In the genomic region with DNA sequence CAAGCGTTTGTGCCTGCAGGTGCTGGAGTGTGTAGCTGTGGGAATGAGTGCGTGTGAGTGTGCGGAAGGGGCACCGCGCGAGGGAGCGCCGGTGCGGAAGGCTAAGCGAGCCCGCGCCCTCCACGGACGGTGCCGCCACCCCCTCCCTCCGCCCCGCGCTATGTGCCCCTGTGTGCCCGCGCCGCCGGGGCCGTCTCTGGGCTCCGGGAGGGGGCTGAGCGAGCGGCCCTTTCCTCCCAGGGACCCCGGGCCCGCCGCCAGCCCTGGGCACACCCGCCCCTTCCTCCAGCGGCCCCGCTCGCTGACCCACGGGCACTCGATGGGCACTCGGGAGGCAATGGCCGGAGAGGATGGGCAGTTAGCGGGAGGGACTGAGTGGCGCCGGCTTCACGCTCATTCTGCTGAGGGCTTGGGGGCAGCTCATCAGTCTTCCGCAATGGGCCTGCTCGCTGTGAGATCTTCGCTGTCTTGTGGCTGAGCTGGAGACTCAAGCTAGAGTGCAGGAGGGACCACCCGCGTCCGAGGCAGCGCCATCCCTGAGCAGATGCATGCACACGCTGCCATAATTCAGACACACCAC, we compare ENCODE assay signal across 12 cellular contexts. TPM values are rescaled to one million over a fixed set of nuclear protein-coding genes. Genes with fewer than 3 reads are reported as not detected.
DNase-seq lines count a peak whose midpoint lies in the region; ATAC-seq, FAIRE-seq and TF ChIP-seq lines count a peak whose summit lies in the region.
"Had no signal": no experiment of that assay in that cellular context is flagged by ENCODE, and none has a peak within 500 bp of the region (broad histone marks: within the 10 kb centered on the region; RNA-seq: fewer than 3 reads in every experiment).

No MANE protein-coding gene starts in this region.

- H3K4me1 Mint-ChIP-seq in activated naive CD4-positive, alpha-beta T cell treated with anti-CD3 and anti-CD28 coated beads, Interleukin-2, amount 10 ng/mL, durations not matched to agents 7 days and 5 days, result peaks cover 20% of the 10 kb centered on the region
- H3K4me1 Mint-ChIP-seq in mesothelial cell of epicardium, result peaks cover 10% of the 10 kb centered on the region

- CTCF ChIA-PET in activated naive CD4-positive, alpha-beta T cell treated with anti-CD3 and anti-CD28 coated beads, Interleukin-2, amount 10 ng/mL, durations not matched to agents 7 days and 5 days (lab: Charles Lee), result no interaction called here

- intact Hi-C loops in body of pancreas (cut with DNase I), result no loop called here

- 12 to 44% methylated on average over 12 to 43 of the region's 49 CpGs for WGBS in body of pancreas, 2 donors
- WGBS in thymus, result 14% methylated on average over 49 of the region's 49 CpGs
- 14 to 18% (median 15%) methylated on average over 31 to 49 of the region's 49 CpGs for WGBS in small intestine, 3 donors

- ATAC-seq in activated naive CD4-positive, alpha-beta T cell treated with anti-CD3 and anti-CD28 coated beads, Interleukin-2, amount 50 U/mL, for 72 hours, result no peak
- ATAC-seq in body of pancreas (peak; percentile 12), GM21367 (IDR thresholded peaks at IDR 0.05; ENCODE audit: unreplicated experiment) (no peak), HG03469 (IDR thresholded peaks at IDR 0.05; ENCODE audit: unreplicated experiment) (no peak)

- H3K9me3 ChIP-seq in body of pancreas (no peaks in the 10 kb centered on the region), thymus (ENCODE audit: control insufficient read depth) (no peaks in the 10 kb centered on the region), small intestine (ENCODE audit: control insufficient read depth, low read depth) (no peaks in the 10 kb centered on the region)

- H3K27ac ChIP-seq in body of pancreas, result no peak overlapping the region
- no peak overlapping the region for H3K27ac ChIP-seq in thymus (ENCODE audit: low read depth)
- H3K27ac ChIP-seq in small intestine (ENCODE audit: low read depth in 1 of 2, low read length in 1 of 2), result no peak overlapping the region

- TF ChIP-seq POLR2A in body of pancreas (IDR thresholded peaks at IDR 0.05), result no peak

- no peak for FAIRE-seq in small intestine (lab: Jason Lieb, UNC)
- FAIRE-seq: frontal cortex, GM18507 had no signal

- H3K4me3 ChIP-seq in body of pancreas, result no peak overlapping the region
- peak overlapping the region; percentile 42 for H3K4me3 ChIP-seq in thymus (ENCODE audit: low read length)
- H3K4me3 ChIP-seq in small intestine (ENCODE audit: low read depth in 1 of 2, low read length in 2 of 2), result peak overlapping the region in 1 of 2 donors; percentile 18

- TF ChIP-seq CTCF in body of pancreas (IDR thresholded peaks at IDR 0.05), result no peak
- no peak for TF ChIP-seq CTCF in mesothelial cell of epicardium (IDR thresholded peaks at IDR 0.05; ENCODE audit: unreplicated experiment)

- H3K36me3 Mint-ChIP-seq in activated naive CD4-positive, alpha-beta T cell treated with anti-CD3 and anti-CD28 coated beads, Interleukin-2, amount 10 ng/mL, durations not matched to agents 7 days and 5 days, result no peaks in the 10 kb centered on the region
- peaks cover 0 to 5% of the 10 kb centered on the region in 2 donors for H3K36me3 Mint-ChIP-seq in activated naive CD4-positive, alpha-beta T cell treated with anti-CD3 and anti-CD28 coated beads, Interleukin-2, amount 50 U/mL, for 72 hours
- H3K36me3 Mint-ChIP-seq in mesothelial cell of epicardium, result no peaks in the 10 kb centered on the region

- H3K27me3 ChIP-seq in body of pancreas, result peaks cover 0 to 19% of the 10 kb centered on the region in 2 donors
- H3K27me3 ChIP-seq in thymus (ENCODE audit: control insufficient read depth, insufficient read depth), result peaks cover 9% of the 10 kb centered on the region
- H3K27me3 ChIP-seq in small intestine (ENCODE audit: control insufficient read depth in 2 of 2, insufficient read depth in 2 of 2, low read length in 2 of 2), result peaks cover 4 to 31% of the 10 kb centered on the region in 2 donors

- peak overlapping the region; percentile 64 for H3K4me3 Mint-ChIP-seq in activated naive CD4-positive, alpha-beta T cell treated with anti-CD3 and anti-CD28 coated beads, Interleukin-2, amount 10 ng/mL, durations not matched to agents 7 days and 5 days
- H3K4me3 Mint-ChIP-seq in mesothelial cell of epicardium, result peak overlapping the region; percentile 67

- H3K36me3 ChIP-seq in body of pancreas (replicated peaks in 1 of 2; ENCODE audit: insufficient read depth in 1 of 2, low read depth in 2 of 2) (no peaks in the 10 kb centered on the region), thymus (ENCODE audit: control insufficient read depth, insufficient read depth) (no peaks in the 10 kb centered on the region), small intestine (ENCODE audit: control insufficient read depth in 2 of 2, insufficient read depth in 2 of 2, low read length in 2 of 2) (no peaks in the 10 kb centered on the region)

- no peaks in the 10 kb centered on the region for H3K9me3 Mint-ChIP-seq in activated naive CD4-positive, alpha-beta T cell treated with anti-CD3 and anti-CD28 coated beads, Interleukin-2, amount 10 ng/mL, durations not matched to agents 7 days and 5 days
- no peaks in the 10 kb centered on the region for H3K9me3 Mint-ChIP-seq in activated naive CD4-positive, alpha-beta T cell treated with anti-CD3 and anti-CD28 coated beads, Interleukin-2, amount 50 U/mL, for 72 hours
- no peaks in the 10 kb centered on the region for H3K9me3 Mint-ChIP-seq in mesothelial cell of epicardium

- H3K27ac Mint-ChIP-seq in activated naive CD4-positive, alpha-beta T cell treated with anti-CD3 and anti-CD28 coated beads, Interleukin-2, amount 10 ng/mL, durations not matched to agents 7 days and 5 days, result no peak overlapping the region
- H3K27ac Mint-ChIP-seq in activated naive CD4-positive, alpha-beta T cell treated with anti-CD3 and anti-CD28 coated beads, Interleukin-2, amount 50 U/mL, for 72 hours, result peak overlapping the region in 1 of 2 donors; percentile 93
- no peak overlapping the region for H3K27ac Mint-ChIP-seq in mesothelial cell of epicardium

- peaks cover 95% of the 10 kb centered on the region for H3K27me3 Mint-ChIP-seq in activated naive CD4-positive, alpha-beta T cell treated with anti-CD3 and anti-CD28 coated beads, Interleukin-2, amount 10 ng/mL, durations not matched to agents 7 days and 5 days
- peaks cover 92% of the 10 kb centered on the region for H3K27me3 Mint-ChIP-seq in mesothelial cell of epicardium (ENCODE audit: low read depth)

- H3K4me1 ChIP-seq in body of pancreas (peaks cover 17% of the 10 kb centered on the region), thymus (ENCODE audit: control insufficient read depth, insufficient read depth, low read length) (peaks cover 20% of the 10 kb centered on the region), small intestine (ENCODE audit: control insufficient read depth in 2 of 2, insufficient read depth in 1 of 2, low read depth in 1 of 2, low read length in 1 of 2) (no peaks in the 10 kb centered on the region)

- DNase-seq in activated naive CD4-positive, alpha-beta T cell treated with anti-CD3 and anti-CD28 coated beads, Interleukin-2, amount 10 ng/mL, durations not matched to agents 7 days and 5 days, result peak; percentile 30
- DNase-seq in activated naive CD4-positive, alpha-beta T cell treated with anti-CD3 and anti-CD28 coated beads, Interleukin-2, amount 50 U/mL, for 72 hours (ENCODE audit: low spot score in 2 of 2), result no peak
- DNase-seq in body of pancreas (no peak), mesothelial cell of epicardium (ENCODE audit: low spot score in 2 of 2, unreplicated experiment in 2 of 2) (no peak), small intestine (no peak)
- DNase-seq: HCEC 1CT, occipital lobe had no signal

RNA-seq across cellular contexts. Expression of a gene that starts 8.6 kb away (rescaled TPM):
- 1 to 10 TPM in 1 of 2 donors, under 1 TPM in 1; 0.49 to 1.1 TPM for total RNA-seq in activated naive CD4-positive, alpha-beta T cell treated with anti-CD3 and anti-CD28 coated beads, Interleukin-2, amount 50 U/mL, for 72 hours
- total RNA-seq in body of pancreas (1 to 10 TPM in 1 of 2 donors, under 1 TPM in 1; 0.26 to 3.0 TPM), mesothelial cell of epicardium (21.5 to 24.0 TPM (median 21.9 TPM) in 3 replicates)
- polyA plus RNA-seq in thymus (24.4 TPM), small intestine (10 to 100 TPM in 1 of 3 donors, 1 to 10 TPM in 2; 4.8 to 18.3 (median 4.9) TPM)

RNA-seq across cellular contexts. Expression of a gene that starts 43.1 kb away (rescaled TPM):
- 1 to 10 TPM in 1 of 2 donors, under 1 TPM in 1; 0.46 to 1.8 TPM for total RNA-seq in activated naive CD4-positive, alpha-beta T cell treated with anti-CD3 and anti-CD28 coated beads, Interleukin-2, amount 50 U/mL, for 72 hours
- total RNA-seq in body of pancreas (under 1 TPM in 1 of 2 donors, not detected in 1; 0.26 TPM), mesothelial cell of epicardium (0.75 to 1.3 TPM (median 1.0 TPM) in 3 replicates)
- polyA plus RNA-seq in thymus (0.41 TPM), small intestine (1 to 10 TPM in 1 of 3 donors, under 1 TPM in 1, not detected in 1; 0.81 to 1.1 TPM)
- total RNA-seq: occipital lobe had no signal
